25 cellular contexts compared by ENCODE assay signal in genomic region chr9:93026640-93027039, GRCh38. TPM values are rescaled to one million over a fixed set of nuclear protein-coding genes. Genes with fewer than 3 reads are reported as not detected.
A peak's percentile ranks its signal among the peaks of the same experiment; 100 is the strongest.
DNase-seq lines count a peak whose midpoint lies in the region; ATAC-seq and TF ChIP-seq lines count a peak whose summit lies in the region.
"Had no signal": no experiment of that assay in that cellular context is flagged by ENCODE, and none has a peak within 500 bp of the region (broad histone marks: within the 10 kb centered on the region; RNA-seq: fewer than 3 reads in every experiment).

No MANE protein-coding gene starts in this region.

- H3K4me1 Mint-ChIP-seq in stimulated activated naive CD8-positive, alpha-beta T cell treated with anti-CD3 and anti-CD28 coated beads, Interleukin-15, amount 100 ng/mL, for 72 hours: peaks cover 92% of the 10 kb centered on the region
- peaks cover 51% of the 10 kb centered on the region for H3K4me1 Mint-ChIP-seq in T-helper 17 cell
- peaks cover 51 to 59% of the 10 kb centered on the region in 2 donors for H3K4me1 Mint-ChIP-seq in effector memory CD8-positive, alpha-beta T cell (ENCODE audit: low read depth in 2 of 2)
- H3K4me1 Mint-ChIP-seq in chondrocyte (ENCODE audit: low read depth): no peaks in the 10 kb centered on the region
- peaks cover 6% of the 10 kb centered on the region for H3K4me1 Mint-ChIP-seq in neural progenitor cell

- no peaks in the 10 kb centered on the region for H3K9me3 ChIP-seq in T-helper 17 cell (ENCODE audit: control insufficient read depth, low read length, poor library complexity, severe bottlenecking)
- H3K9me3 ChIP-seq in neural progenitor cell (ENCODE audit: low read depth): no peaks in the 10 kb centered on the region
- H3K9me3 ChIP-seq: tibial artery had no signal

- no peak overlapping the region for H3K9ac ChIP-seq in neural progenitor cell
- H3K9ac ChIP-seq: KMS-11 had no signal

- H3K79me2 ChIP-seq in neural progenitor cell (ENCODE audit: low read depth): no peaks in the 10 kb centered on the region

- H3F3A ChIP-seq in neural progenitor cell (ENCODE audit: low read depth): no peaks in the 10 kb centered on the region

- no peak for DNase-seq in stimulated activated naive CD8-positive, alpha-beta T cell treated with anti-CD3 and anti-CD28 coated beads, Interleukin-15, amount 100 ng/mL, for 72 hours
- no peak for DNase-seq in stimulated activated naive CD8-positive, alpha-beta T cell treated with anti-CD3 and anti-CD28 coated beads, Interleukin-15, Interleukin-2, amounts not matched to agents 100 U/mL and 50 U/mL, for 24 hours
- DNase-seq in T-helper 17 cell (no peak), chondrocyte (ENCODE audit: low spot score) (no peak), neural progenitor cell (ENCODE audit: low spot score) (no peak)
- DNase-seq in effector memory CD8-positive, alpha-beta T cell: no peak
- DNase-seq: activated gamma-delta T cell; Calu3; central memory CD4-positive, alpha-beta T cell; foreskin keratinocyte; HFFc6; hippocampal formation; MV-4-11; NCI-H187; NCI-H69; occipital lobe; small intestine; stimulated activated CD4-positive, alpha-beta T cell treated with anti-CD3 and anti-CD28 coated beads, Interleukin-2, amount 100 ng/mL, for 48 hours; tibial artery had no signal

- no peaks in the 10 kb centered on the region for H3K27me3 ChIP-seq in neural progenitor cell
- H3K27me3 ChIP-seq: foreskin keratinocyte, tibial artery had no signal

- no peaks in the 10 kb centered on the region for H3K4me1 ChIP-seq in neural progenitor cell
- H3K4me1 ChIP-seq: foreskin keratinocyte, tibial artery had no signal

- H3K36me3 ChIP-seq in neural progenitor cell: no peaks in the 10 kb centered on the region
- H3K36me3 ChIP-seq: tibial artery had no signal

- H4K20me1 ChIP-seq in neural progenitor cell (ENCODE audit: low read depth): no peaks in the 10 kb centered on the region

- H3K36me3 Mint-ChIP-seq in T-helper 17 cell (ENCODE audit: low read depth) (peaks cover 14% of the 10 kb centered on the region), chondrocyte (ENCODE audit: low read depth) (no peaks in the 10 kb centered on the region), neural progenitor cell (no peaks in the 10 kb centered on the region)
- peaks cover 71% of the 10 kb centered on the region for H3K36me3 Mint-ChIP-seq in effector memory CD8-positive, alpha-beta T cell (ENCODE audit: insufficient read depth)

- no peak overlapping the region for H3K27ac ChIP-seq in neural progenitor cell
- H3K27ac ChIP-seq: foreskin keratinocyte, KMS-11, RWPE1, tibial artery had no signal

- no peak overlapping the region for H3K4me2 ChIP-seq in neural progenitor cell
- H3K4me2 ChIP-seq: KMS-11 had no signal

- H2AFZ ChIP-seq in neural progenitor cell (replicated peaks): no peak overlapping the region

- no peak for ATAC-seq in stimulated activated naive CD8-positive, alpha-beta T cell treated with anti-CD3 and anti-CD28 coated beads, Interleukin-15, amount 100 ng/mL, for 72 hours
- no peak for ATAC-seq in stimulated activated naive CD8-positive, alpha-beta T cell treated with anti-CD3 and anti-CD28 coated beads, Interleukin-15, Interleukin-2, amounts not matched to agents 100 U/mL and 50 U/mL, for 24 hours
- ATAC-seq in T-helper 17 cell: no peak
- ATAC-seq in effector memory CD8-positive, alpha-beta T cell (replicated peaks): no peak
- no peak for ATAC-seq in GM18867 (IDR thresholded peaks at IDR 0.05; ENCODE audit: unreplicated experiment)
- ATAC-seq: foreskin keratinocyte, SK-N-SH treated with all-trans-retinoic acid at 6 μM for 48 hours had no signal

- H3K9me3 Mint-ChIP-seq in stimulated activated naive CD8-positive, alpha-beta T cell treated with anti-CD3 and anti-CD28 coated beads, Interleukin-15, amount 100 ng/mL, for 72 hours: no peaks in the 10 kb centered on the region
- H3K9me3 Mint-ChIP-seq in effector memory CD8-positive, alpha-beta T cell: no peaks in the 10 kb centered on the region
- H3K9me3 Mint-ChIP-seq in chondrocyte (ENCODE audit: low read depth) (no peaks in the 10 kb centered on the region), neural progenitor cell (no peaks in the 10 kb centered on the region)
- H3K9me3 Mint-ChIP-seq: HFFc6; stimulated activated naive CD8-positive, alpha-beta T cell treated with anti-CD3 and anti-CD28 coated beads, Interleukin-15, Interleukin-2, amounts not matched to agents 100 ng/mL and 50 ng/mL, for 24 hours had no signal

- H3K4me3 Mint-ChIP-seq in stimulated activated naive CD8-positive, alpha-beta T cell treated with anti-CD3 and anti-CD28 coated beads, Interleukin-15, amount 100 ng/mL, for 72 hours: no peak overlapping the region
- H3K4me3 Mint-ChIP-seq in T-helper 17 cell (peak overlapping the region; percentile 56), chondrocyte (ENCODE audit: unreplicated experiment) (no peak overlapping the region), neural progenitor cell (no peak overlapping the region)
- H3K4me3 Mint-ChIP-seq in effector memory CD8-positive, alpha-beta T cell: peak overlapping the region in 1 of 2 donors; percentile 82
- H3K4me3 Mint-ChIP-seq: HFFc6; stimulated activated naive CD8-positive, alpha-beta T cell treated with anti-CD3 and anti-CD28 coated beads, Interleukin-15, Interleukin-2, amounts not matched to agents 100 ng/mL and 50 ng/mL, for 24 hours had no signal

- TF ChIP-seq CTCF in chondrocyte (IDR thresholded peaks at IDR 0.05): no peak
- TF ChIP-seq CTCF in neural progenitor cell (IDR thresholded peaks at IDR 0.05): no peak

- no peaks in the 10 kb centered on the region for H3K27me3 Mint-ChIP-seq in stimulated activated naive CD8-positive, alpha-beta T cell treated with anti-CD3 and anti-CD28 coated beads, Interleukin-15, amount 100 ng/mL, for 72 hours
- H3K27me3 Mint-ChIP-seq in T-helper 17 cell: no peaks in the 10 kb centered on the region
- H3K27me3 Mint-ChIP-seq in effector memory CD8-positive, alpha-beta T cell: no peaks in the 10 kb centered on the region
- peaks cover 11% of the 10 kb centered on the region for H3K27me3 Mint-ChIP-seq in chondrocyte (ENCODE audit: low read depth)
- peaks cover 8% of the 10 kb centered on the region for H3K27me3 Mint-ChIP-seq in neural progenitor cell (ENCODE audit: insufficient read depth, low read depth)
- H3K27me3 Mint-ChIP-seq: stimulated activated naive CD8-positive, alpha-beta T cell treated with anti-CD3 and anti-CD28 coated beads, Interleukin-15, Interleukin-2, amounts not matched to agents 100 ng/mL and 50 ng/mL, for 24 hours had no signal

- H3K27ac Mint-ChIP-seq in stimulated activated naive CD8-positive, alpha-beta T cell treated with anti-CD3 and anti-CD28 coated beads, Interleukin-15, amount 100 ng/mL, for 72 hours: peak overlapping the region; percentile 44 to 99
- peak overlapping the region; percentile 99 for H3K27ac Mint-ChIP-seq in T-helper 17 cell
- peak overlapping the region; percentile 95 to 99 for H3K27ac Mint-ChIP-seq in effector memory CD8-positive, alpha-beta T cell
- no peak overlapping the region for H3K27ac Mint-ChIP-seq in chondrocyte (ENCODE audit: unreplicated experiment)
- no peak overlapping the region for H3K27ac Mint-ChIP-seq in neural progenitor cell
- H3K27ac Mint-ChIP-seq: HFFc6 had no signal

- no peak overlapping the region for H3K4me3 ChIP-seq in neural progenitor cell
- H3K4me3 ChIP-seq: tibial artery had no signal

RNA-seq across cellular contexts. Expression of gene SUSD3, which starts 31.9 kb away (rescaled TPM):
- total RNA-seq in T-helper 17 cell (10 to 100 TPM; 47.2 to 62.3 TPM), chondrocyte (not detected in 3 replicates), neural progenitor cell (ENCODE audit: low replicate concordance) (1.8 TPM in 1 of 2 replicates, not detected in the other)
- total RNA-seq: astrocyte had no signal

Comparison
In these comparisons a context has a peak if more than half of its experiments do, and no peak if none do; other contexts are left out.
1. H3K27ac Mint-ChIP-seq: peak in stimulated activated naive CD8-positive, alpha-beta T cell treated with anti-CD3 and anti-CD28 coated beads, Interleukin-15, amount 100 ng/mL, for 72 hours (2 of 2), T-helper 17 cell (single experiment) and effector memory CD8-positive, alpha-beta T cell (2 of 2); none in chondrocyte (single experiment) and neural progenitor cell (single experiment).
2. RNA of gene SUSD3, which starts 31.9 kb away (total RNA-seq): 47.2 to 62.3 TPM in T-helper 17 cell; 1.8 TPM in neural progenitor cell and not detected in chondrocyte; every median in the first group is over 10 times any median in the second.